Comparison of ENCODE assay signal across 12 cellular contexts in the genomic region with DNA sequence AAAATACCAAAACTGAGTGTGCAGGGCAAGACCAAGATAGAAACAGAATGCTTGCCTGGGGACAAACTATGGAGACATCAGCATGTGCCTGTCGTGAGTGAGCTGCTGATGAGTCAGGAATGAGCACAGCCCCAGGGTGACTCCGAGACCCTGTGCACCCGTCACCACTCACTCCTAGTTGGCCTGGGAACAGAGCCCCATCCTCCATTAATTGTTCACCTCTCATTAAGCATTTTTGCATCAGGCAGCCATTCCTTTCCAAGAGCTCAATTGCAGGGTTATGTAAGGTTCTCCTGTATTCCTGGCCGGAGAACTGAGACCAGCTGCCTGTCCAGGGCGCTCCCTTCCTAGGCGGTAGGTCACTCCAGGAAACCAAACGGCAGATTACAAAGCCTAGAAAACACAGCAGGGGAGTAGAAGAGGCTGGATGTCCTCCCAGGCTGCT.
DNase-seq lines count a peak whose midpoint lies in the region; ATAC-seq and TF ChIP-seq lines count a peak whose summit lies in the region.
"Had no signal": no experiment of that assay in that cellular context is flagged by ENCODE, and none has a peak within 500 bp of the region (broad histone marks: within the 10 kb centered on the region; RNA-seq: fewer than 3 reads in every experiment).

No MANE protein-coding gene starts in this region.

- H3K4me3 ChIP-seq in right cardiac atrium (ENCODE audit: low read length) (no peak overlapping the region), suprapubic skin (no peak overlapping the region)
- H3K4me3 ChIP-seq: BLaER1 treated with 17β-estradiol and CSF1 and Interleukin-3, amounts not matched to agents 10 nM and 100 nM had no signal

- peaks cover 3% of the 10 kb centered on the region for H3K36me3 Mint-ChIP-seq in activated T-cell treated with anti-CD3 and anti-CD28 coated beads, Interleukin-2, amount 50 U/mL, for 24 hours (ENCODE audit: low read depth)
- peaks cover 4% of the 10 kb centered on the region for H3K36me3 Mint-ChIP-seq in activated T-helper 1 cell treated with anti-CD3 and anti-CD28 coated beads, Interleukin-12 subunit alpha, Interleukin-12 subunit beta, Interleukin-2, Interleukin-4 antibody, amounts not matched to agents 30 ng/mL and 10 ng/mL and 1 ng/mL, durations not matched to agents 14 hours and 24 hours and 36 hours (ENCODE audit: low read depth)

- no peak overlapping the region for H3K4me3 Mint-ChIP-seq in activated T-cell treated with anti-CD3 and anti-CD28 coated beads, Interleukin-2, amount 50 U/mL, for 24 hours
- no peak overlapping the region for H3K4me3 Mint-ChIP-seq in activated T-helper 1 cell treated with anti-CD3 and anti-CD28 coated beads, Interleukin-12 subunit alpha, Interleukin-12 subunit beta, Interleukin-2, Interleukin-4 antibody, amounts not matched to agents 30 ng/mL and 10 ng/mL and 1 ng/mL, durations not matched to agents 14 hours and 24 hours and 36 hours
- H3K4me3 Mint-ChIP-seq: activated naive CD4-positive, alpha-beta T cell treated with anti-CD3 and anti-CD28 coated beads, Interleukin-2, amount 50 U/mL, for 24 hours; T-helper 1 cell treated with Interleukin-12 subunit alpha and Interleukin-12 subunit beta and Interleukin-4 antibody, amounts not matched to agents 30 μg/mL and 1 μg/mL, for 36 hours had no signal

- ATAC-seq in right cardiac atrium (peak; percentile 79 to 91), HG03196 (IDR thresholded peaks at IDR 0.05; ENCODE audit: unreplicated experiment) (no peak)

- no peak for TF ChIP-seq EP300 in suprapubic skin (IDR thresholded peaks at IDR 0.05)

- H3K27me3 Mint-ChIP-seq in activated T-cell treated with anti-CD3 and anti-CD28 coated beads, Interleukin-2, amount 50 U/mL, for 24 hours: no peaks in the 10 kb centered on the region
- peaks cover 2% of the 10 kb centered on the region for H3K27me3 Mint-ChIP-seq in activated T-helper 1 cell treated with anti-CD3 and anti-CD28 coated beads, Interleukin-12 subunit alpha, Interleukin-12 subunit beta, Interleukin-2, Interleukin-4 antibody, amounts not matched to agents 30 ng/mL and 10 ng/mL and 1 ng/mL, durations not matched to agents 14 hours and 24 hours and 36 hours (ENCODE audit: insufficient read depth)
- H3K27me3 Mint-ChIP-seq: activated naive CD4-positive, alpha-beta T cell treated with anti-CD3 and anti-CD28 coated beads, Interleukin-2, amount 50 U/mL, for 24 hours had no signal

- peak overlapping the region; percentile 13 for H3K27ac Mint-ChIP-seq in activated T-cell treated with anti-CD3 and anti-CD28 coated beads, Interleukin-2, amount 50 U/mL, for 24 hours
- H3K27ac Mint-ChIP-seq in activated T-helper 1 cell treated with anti-CD3 and anti-CD28 coated beads, Interleukin-12 subunit alpha, Interleukin-12 subunit beta, Interleukin-2, Interleukin-4 antibody, amounts not matched to agents 30 ng/mL and 10 ng/mL and 1 ng/mL, durations not matched to agents 14 hours and 24 hours and 36 hours: no peak overlapping the region
- H3K27ac Mint-ChIP-seq: T-helper 1 cell treated with Interleukin-12 subunit alpha and Interleukin-12 subunit beta and Interleukin-4 antibody, amounts not matched to agents 30 μg/mL and 1 μg/mL, for 36 hours had no signal

- intact Hi-C loops in right cardiac atrium (cut with DNase I): loop anchor here in 1 of 4 donors (10.0 kb wide), 1 partner anchor 498 kb away; no protein-coding TSS in a partner anchor
- intact Hi-C loops in activated T-helper 1 cell treated with anti-CD3 and anti-CD28 coated beads, Interleukin-12 subunit alpha, Interleukin-12 subunit beta, Interleukin-2, Interleukin-4 antibody, amounts not matched to agents 30 ng/mL and 10 ng/mL and 1 ng/mL, durations not matched to agents 14 hours and 24 hours and 36 hours (cut with micrococcal nuclease): loop anchor here (5.0 kb wide), 3 partner anchors 51 to 441 kb away; no protein-coding TSS in a partner anchor

- peaks cover 69% of the 10 kb centered on the region for H3K4me1 Mint-ChIP-seq in activated T-cell treated with anti-CD3 and anti-CD28 coated beads, Interleukin-2, amount 50 U/mL, for 24 hours (ENCODE audit: low read depth)
- H3K4me1 Mint-ChIP-seq in activated T-helper 1 cell treated with anti-CD3 and anti-CD28 coated beads, Interleukin-12 subunit alpha, Interleukin-12 subunit beta, Interleukin-2, Interleukin-4 antibody, amounts not matched to agents 30 ng/mL and 10 ng/mL and 1 ng/mL, durations not matched to agents 14 hours and 24 hours and 36 hours (ENCODE audit: low read depth): peaks cover 34% of the 10 kb centered on the region

- no peak for TF ChIP-seq CTCF in suprapubic skin (IDR thresholded peaks at IDR 0.05)

- H3K27me3 ChIP-seq in right cardiac atrium (ENCODE audit: control insufficient read depth, insufficient read depth) (no peaks in the 10 kb centered on the region), suprapubic skin (no peaks in the 10 kb centered on the region)
- H3K27me3 ChIP-seq: BLaER1 treated with 17β-estradiol and CSF1 and Interleukin-3, amounts not matched to agents 10 nM and 100 nM had no signal

- DNase-seq in activated T-cell treated with anti-CD3 and anti-CD28 coated beads, Interleukin-2, amount 50 U/mL, for 24 hours: no peak
- DNase-seq in activated T-cell treated with anti-CD3 and anti-CD28 coated beads for 4 hours: no peak
- DNase-seq in astrocyte of the hippocampus (ENCODE audit: low read depth, low spot score): peak; percentile 58
- peak; percentile 50 to 67 (median 57) for DNase-seq in right cardiac atrium
- DNase-seq in suprapubic skin (ENCODE audit: low spot score in 2 of 2): no peak
- no peak for DNase-seq in NCI-H524 treated with DMSO at 0.1 percent for 48 hours (lab: John Stamatoyannopoulos, UW)
- no peak for DNase-seq in activated T-helper 1 cell treated with anti-CD3 and anti-CD28 coated beads, Interleukin-12 subunit alpha, Interleukin-12 subunit beta, Interleukin-2, Interleukin-4 antibody, amounts not matched to agents 30 ng/mL and 10 ng/mL and 1 ng/mL, durations not matched to agents 14 hours and 24 hours and 36 hours (ENCODE audit: low spot score)
- DNase-seq: NCI-H1417 had no signal

- no peaks in the 10 kb centered on the region for H3K9me3 ChIP-seq in right cardiac atrium (ENCODE audit: control insufficient read depth, low read length)
- H3K9me3 ChIP-seq in suprapubic skin: no peaks in the 10 kb centered on the region

- no peak for TF ChIP-seq POLR2A in suprapubic skin (IDR thresholded peaks at IDR 0.05)

- H3K9me3 Mint-ChIP-seq in activated T-cell treated with anti-CD3 and anti-CD28 coated beads, Interleukin-2, amount 50 U/mL, for 24 hours: peaks cover 5% of the 10 kb centered on the region
- peaks cover 4% of the 10 kb centered on the region for H3K9me3 Mint-ChIP-seq in activated T-helper 1 cell treated with anti-CD3 and anti-CD28 coated beads, Interleukin-12 subunit alpha, Interleukin-12 subunit beta, Interleukin-2, Interleukin-4 antibody, amounts not matched to agents 30 ng/mL and 10 ng/mL and 1 ng/mL, durations not matched to agents 14 hours and 24 hours and 36 hours
- H3K9me3 Mint-ChIP-seq: activated naive CD4-positive, alpha-beta T cell treated with anti-CD3 and anti-CD28 coated beads, Interleukin-2, amount 50 U/mL, for 24 hours had no signal

- H3K36me3 ChIP-seq in suprapubic skin: no peaks in the 10 kb centered on the region

- 26% methylated on average over 7 of the region's 7 CpGs for WGBS in right cardiac atrium
- WGBS in suprapubic skin: 46% methylated on average over 5 of the region's 7 CpGs

- H3K27ac ChIP-seq in right cardiac atrium (ENCODE audit: low read length): peak overlapping the region; percentile 6
- H3K27ac ChIP-seq in suprapubic skin: peak overlapping the region; percentile 39

- H3K4me1 ChIP-seq in right cardiac atrium (ENCODE audit: control insufficient read depth, insufficient read depth, low read length): peaks cover 6% of the 10 kb centered on the region
- H3K4me1 ChIP-seq in suprapubic skin: peaks cover 21% of the 10 kb centered on the region

Comparison
In these comparisons a context has a peak if more than half of its experiments do, and no peak if none do; other contexts are left out.
1. DNase-seq: peak in astrocyte of the hippocampus (single experiment) and right cardiac atrium (3 of 3); none in activated T-cell treated with anti-CD3 and anti-CD28 coated beads, Interleukin-2, amount 50 U/mL, for 24 hours (single experiment), activated T-cell treated with anti-CD3 and anti-CD28 coated beads for 4 hours (single experiment), suprapubic skin (0 of 2), NCI-H524 treated with DMSO at 0.1 percent for 48 hours (single experiment) and activated T-helper 1 cell treated with anti-CD3 and anti-CD28 coated beads, Interleukin-12 subunit alpha, Interleukin-12 subunit beta, Interleukin-2, Interleukin-4 antibody, amounts not matched to agents 30 ng/mL and 10 ng/mL and 1 ng/mL, durations not matched to agents 14 hours and 24 hours and 36 hours (single experiment).